ENCODE assay signal across 8 cellular contexts in genomic region chr1:117928881-117929339, GRCh38. TPM values are rescaled to one million over a fixed set of nuclear protein-coding genes. Genes with fewer than 3 reads are reported as not detected.
DNase-seq lines count a peak whose midpoint lies in the region; ATAC-seq lines count a peak whose summit lies in the region.

No MANE protein-coding gene starts in this region.

- no peaks in the 10 kb centered on the region for H3K27me3 Mint-ChIP-seq in activated naive CD4-positive, alpha-beta T cell treated with anti-CD3 and anti-CD28 coated beads for 36 hours (ENCODE audit: low read depth)
- H3K27me3 Mint-ChIP-seq in T-helper 2 cell treated with Interferon-gamma antibody and Interleukin-4, amounts not matched to agents 5 μg/mL and 100 μg/mL, for 36 hours (ENCODE audit: low read depth) = no peaks in the 10 kb centered on the region

- peak; percentile 43 for ATAC-seq in HG02642 (IDR thresholded peaks at IDR 0.05; ENCODE audit: poor library complexity, unreplicated experiment)

- no peaks in the 10 kb centered on the region for H3K9me3 Mint-ChIP-seq in activated naive CD4-positive, alpha-beta T cell treated with anti-CD3 and anti-CD28 coated beads for 36 hours
- no peaks in the 10 kb centered on the region for H3K9me3 Mint-ChIP-seq in T-helper 2 cell treated with Interferon-gamma antibody and Interleukin-4, amounts not matched to agents 5 μg/mL and 100 μg/mL, for 36 hours

- peak; percentile 45 for DNase-seq in activated naive CD4-positive, alpha-beta T cell treated with anti-CD3 and anti-CD28 coated beads for 36 hours
- no peak for DNase-seq in activated naive CD4-positive, alpha-beta T cell treated with Interleukin-2 at 50 U/mL for 16 hours
- peak; percentile 77 for DNase-seq in MV-4-11 (lab: John Stamatoyannopoulos, UW)
- no peak for DNase-seq in T-helper 2 cell treated with Interferon-gamma antibody and Interleukin-4, amounts not matched to agents 5 μg/mL and 100 μg/mL, for 36 hours (ENCODE audit: low spot score)
- peak; percentile 72 for DNase-seq in kidney tubule cell (ENCODE audit: low spot score)
- peak; percentile 9 for DNase-seq in stimulated activated CD4-positive, alpha-beta T cell treated with anti-CD3 and anti-CD28 coated beads, Interleukin-2, amount 100 ng/mL, for 4 hours (ENCODE audit: low read depth)

- H3K36me3 Mint-ChIP-seq in activated naive CD4-positive, alpha-beta T cell treated with anti-CD3 and anti-CD28 coated beads for 36 hours (ENCODE audit: low read depth) = peaks cover 19% of the 10 kb centered on the region
- H3K36me3 Mint-ChIP-seq in T-helper 2 cell treated with Interferon-gamma antibody and Interleukin-4, amounts not matched to agents 5 μg/mL and 100 μg/mL, for 36 hours (ENCODE audit: low read depth) = peaks cover 10% of the 10 kb centered on the region

- H3K27ac Mint-ChIP-seq in activated naive CD4-positive, alpha-beta T cell treated with anti-CD3 and anti-CD28 coated beads for 36 hours = peak overlapping the region; percentile 79
- peak overlapping the region; percentile 92 for H3K27ac Mint-ChIP-seq in T-helper 2 cell treated with Interferon-gamma antibody and Interleukin-4, amounts not matched to agents 5 μg/mL and 100 μg/mL, for 36 hours

- peak overlapping the region; percentile 96 for H3K4me3 Mint-ChIP-seq in activated naive CD4-positive, alpha-beta T cell treated with anti-CD3 and anti-CD28 coated beads for 36 hours
- H3K4me3 Mint-ChIP-seq in T-helper 2 cell treated with Interferon-gamma antibody and Interleukin-4, amounts not matched to agents 5 μg/mL and 100 μg/mL, for 36 hours = peak overlapping the region; percentile 95

- intact Hi-C loops in activated naive CD4-positive, alpha-beta T cell treated with anti-CD3 and anti-CD28 coated beads for 36 hours (cut with micrococcal nuclease) = loop anchor here (1.0 to 10.0 kb wide), 6 partner anchors 34 to 1211 kb away; partner anchors contain the start of genes TENT5C, TTF2 and WARS2

- CTCF ChIA-PET in activated naive CD4-positive, alpha-beta T cell treated with anti-CD3 and anti-CD28 coated beads for 36 hours (lab: Charles Lee) = interaction anchor here (2.0 kb wide), 1 partner anchor 33 kb away, joined by 9 read pairs; no protein-coding TSS in a partner anchor

- peak overlapping the region; percentile 50 for H3K27ac ChIP-seq in cingulate gyrus (ENCODE audit: low read depth, low read length)

- peaks cover 54% of the 10 kb centered on the region for H3K4me1 Mint-ChIP-seq in activated naive CD4-positive, alpha-beta T cell treated with anti-CD3 and anti-CD28 coated beads for 36 hours (ENCODE audit: low read depth)
- peaks cover 35% of the 10 kb centered on the region for H3K4me1 Mint-ChIP-seq in T-helper 2 cell treated with Interferon-gamma antibody and Interleukin-4, amounts not matched to agents 5 μg/mL and 100 μg/mL, for 36 hours (ENCODE audit: low read depth)

RNA-seq across cellular contexts. Expression of gene GDAP2, which starts 0.5 kb away (rescaled TPM):
- 10 to 100 TPM; 19.9 to 20.0 TPM for total RNA-seq in activated naive CD4-positive, alpha-beta T cell treated with anti-CD3 and anti-CD28 coated beads for 36 hours

RNA-seq across cellular contexts. Expression of gene WDR3, which starts 0.6 kb away (rescaled TPM):
- total RNA-seq in activated naive CD4-positive, alpha-beta T cell treated with anti-CD3 and anti-CD28 coated beads for 36 hours = 10 to 100 TPM; 45.2 to 49.6 TPM

Comparison
In these comparisons a context has a peak if more than half of its experiments do, and no peak if none do; other contexts are left out.
1. DNase-seq: peak in activated naive CD4-positive, alpha-beta T cell treated with anti-CD3 and anti-CD28 coated beads for 36 hours (single experiment), MV-4-11 (single experiment), kidney tubule cell (single experiment) and stimulated activated CD4-positive, alpha-beta T cell treated with anti-CD3 and anti-CD28 coated beads, Interleukin-2, amount 100 ng/mL, for 4 hours (single experiment); none in activated naive CD4-positive, alpha-beta T cell treated with Interleukin-2 at 50 U/mL for 16 hours (single experiment) and T-helper 2 cell treated with Interferon-gamma antibody and Interleukin-4, amounts not matched to agents 5 μg/mL and 100 μg/mL, for 36 hours (single experiment).